ENCODE assay signal across 11 cellular contexts in genomic region chr18:3661121-3661520, GRCh38.
DNase-seq lines count a peak whose midpoint lies in the region; ATAC-seq and TF ChIP-seq lines count a peak whose summit lies in the region.
"Had no signal": no experiment of that assay in that cellular context is flagged by ENCODE, and none has a peak within 500 bp of the region (broad histone marks: within the 10 kb centered on the region; RNA-seq: fewer than 3 reads in every experiment).

No MANE protein-coding gene starts in this region.

- H3K9me3 ChIP-seq in CD8-positive, alpha-beta memory T cell (ENCODE audit: low read length): no peaks in the 10 kb centered on the region
- H3K9me3 ChIP-seq in colonic mucosa: no peaks in the 10 kb centered on the region
- H3K9me3 ChIP-seq in CD4-positive, alpha-beta memory T cell (ENCODE audit: control insufficient read depth in 1 of 2, low read length in 2 of 2): no peaks in the 10 kb centered on the region

- peaks cover 4 to 13% of the 10 kb centered on the region in 2 donors for H3K27me3 Mint-ChIP-seq in CD8-positive, alpha-beta memory T cell
- no peaks in the 10 kb centered on the region for H3K27me3 Mint-ChIP-seq in nephron progenitor cell (ENCODE audit: low read depth, poor library complexity)
- peaks cover 2 to 3% of the 10 kb centered on the region in 2 donors for H3K27me3 Mint-ChIP-seq in CD4-positive, alpha-beta memory T cell

- no peak overlapping the region for H3K27ac Mint-ChIP-seq in CD8-positive, alpha-beta memory T cell
- peak overlapping the region; percentile 86 for H3K27ac Mint-ChIP-seq in nephron progenitor cell
- no peak overlapping the region for H3K27ac Mint-ChIP-seq in CD4-positive, alpha-beta memory T cell

- no peak for DNase-seq in CD8-positive, alpha-beta memory T cell
- DNase-seq in KG1 (lab: John Stamatoyannopoulos, UW) (peak; percentile 42), colonic mucosa (no peak), nephron progenitor cell (no peak), T1000 (lab: John Stamatoyannopoulos, UW) (no peak)
- no peak for DNase-seq in CD4-positive, alpha-beta memory T cell
- DNase-seq: Caco-2, PC-3, retina had no signal

- H3K4me3 Mint-ChIP-seq in CD8-positive, alpha-beta memory T cell: no peak overlapping the region
- H3K4me3 Mint-ChIP-seq in nephron progenitor cell: no peak overlapping the region
- H3K4me3 Mint-ChIP-seq in CD4-positive, alpha-beta memory T cell: no peak overlapping the region

- peak overlapping the region; percentile 72 for H3K27ac ChIP-seq in CD8-positive, alpha-beta memory T cell (ENCODE audit: low read depth, low read length)
- H3K27ac ChIP-seq in colonic mucosa: peak overlapping the region; percentile 38
- no peak overlapping the region for H3K27ac ChIP-seq in CD4-positive, alpha-beta memory T cell (ENCODE audit: low read depth, low read length)

- TF ChIP-seq CTCF in colonic mucosa (IDR thresholded peaks at IDR 0.05): no peak
- TF ChIP-seq CTCF in nephron progenitor cell (IDR thresholded peaks at IDR 0.05): no peak

- H3K4me1 Mint-ChIP-seq in CD8-positive, alpha-beta memory T cell: peaks cover 0 to 6% (median 3%) of the 10 kb centered on the region in 3 donors
- peaks cover 35% of the 10 kb centered on the region for H3K4me1 Mint-ChIP-seq in nephron progenitor cell
- H3K4me1 Mint-ChIP-seq in CD4-positive, alpha-beta memory T cell: peaks cover 0 to 6% (median 5%) of the 10 kb centered on the region in 4 donors

- H3K9me3 Mint-ChIP-seq in CD8-positive, alpha-beta memory T cell: no peaks in the 10 kb centered on the region
- H3K9me3 Mint-ChIP-seq in nephron progenitor cell: peaks cover 32% of the 10 kb centered on the region
- H3K9me3 Mint-ChIP-seq in CD4-positive, alpha-beta memory T cell: no peaks in the 10 kb centered on the region

- no peaks in the 10 kb centered on the region for H3K36me3 ChIP-seq in CD8-positive, alpha-beta memory T cell (ENCODE audit: insufficient read depth, low read length)
- no peaks in the 10 kb centered on the region for H3K36me3 ChIP-seq in colonic mucosa
- H3K36me3 ChIP-seq in CD4-positive, alpha-beta memory T cell (ENCODE audit: insufficient read depth, low read length): no peaks in the 10 kb centered on the region

- no peak for ATAC-seq in GM18909 (IDR thresholded peaks at IDR 0.05; ENCODE audit: poor library complexity, unreplicated experiment)
- no peak for ATAC-seq in HG03159 (IDR thresholded peaks at IDR 0.05; ENCODE audit: unreplicated experiment)
- ATAC-seq: PC-3 had no signal

- intact Hi-C loops in colonic mucosa (cut with DNase I): no loop called here
- intact Hi-C loops in CD4-positive, alpha-beta memory T cell (cut with micrococcal nuclease): no loop called here

- no peaks in the 10 kb centered on the region for H3K27me3 ChIP-seq in CD8-positive, alpha-beta memory T cell (ENCODE audit: insufficient read depth, low read length, poor library complexity, severe bottlenecking)
- no peaks in the 10 kb centered on the region for H3K27me3 ChIP-seq in colonic mucosa
- H3K27me3 ChIP-seq in CD4-positive, alpha-beta memory T cell (ENCODE audit: insufficient read depth, low read length): no peaks in the 10 kb centered on the region

- H3K4me3 ChIP-seq in CD8-positive, alpha-beta memory T cell (ENCODE audit: low read length): no peak overlapping the region
- no peak overlapping the region for H3K4me3 ChIP-seq in colonic mucosa
- no peak overlapping the region for H3K4me3 ChIP-seq in CD4-positive, alpha-beta memory T cell (ENCODE audit: low read length in 2 of 2)

- H3K9ac ChIP-seq in colonic mucosa (ENCODE audit: low read depth in 2 of 2, low read length in 2 of 2): no peak overlapping the region

- POLR2A ChIA-PET in CD8-positive, alpha-beta memory T cell (lab: Charles Lee): interaction anchor here (0.6 kb wide), 1 partner anchor 65 kb away, joined by 5 read pairs; no protein-coding TSS in a partner anchor
- POLR2A ChIA-PET in CD4-positive, alpha-beta memory T cell (lab: Charles Lee; ENCODE audit: partially characterized antibody): no interaction called here

- H3K4me1 ChIP-seq in CD8-positive, alpha-beta memory T cell (ENCODE audit: insufficient read depth, low read length): peaks cover 5% of the 10 kb centered on the region
- H3K4me1 ChIP-seq in colonic mucosa: peaks cover 5% of the 10 kb centered on the region
- peaks cover 3% of the 10 kb centered on the region for H3K4me1 ChIP-seq in CD4-positive, alpha-beta memory T cell (ENCODE audit: insufficient read depth, low read length)

- H3K36me3 Mint-ChIP-seq in CD8-positive, alpha-beta memory T cell: no peaks in the 10 kb centered on the region
- H3K36me3 Mint-ChIP-seq in nephron progenitor cell (ENCODE audit: low read depth): peaks cover 9% of the 10 kb centered on the region
- H3K36me3 Mint-ChIP-seq in CD4-positive, alpha-beta memory T cell: no peaks in the 10 kb centered on the region

- CTCF ChIA-PET in CD8-positive, alpha-beta memory T cell (lab: Charles Lee): no interaction called here
- CTCF ChIA-PET in CD4-positive, alpha-beta memory T cell (lab: Charles Lee; ENCODE audit: partially characterized antibody): interaction anchor here (0.7 to 10.9 kb wide), 7 partner anchors 76 to 381 kb away, joined by 3 to 317 read pairs (median 4); no protein-coding TSS in a partner anchor
